Comparison of ENCODE assay signal across 11 cellular contexts in genomic region chr16:66539628-66540469, GRCh38. TPM values are rescaled to one million over a fixed set of nuclear protein-coding genes. Genes with fewer than 3 reads are reported as not detected.
A peak's percentile ranks its signal among the peaks of the same experiment; 100 is the strongest.
DNase-seq lines count a peak whose midpoint lies in the region; ATAC-seq and TF ChIP-seq lines count a peak whose summit lies in the region.
"Had no signal": no experiment of that assay in that cellular context is flagged by ENCODE, and none has a peak within 500 bp of the region (broad histone marks: within the 10 kb centered on the region; RNA-seq: fewer than 3 reads in every experiment).

No MANE protein-coding gene starts in this region.

- ATAC-seq in esophagus mucosa: peak; percentile 19

- DNase-seq in DMS79 (lab: John Stamatoyannopoulos, UW) (peak; percentile 41), GM20000 (ENCODE audit: low spot score) (peak; percentile 50), KBM-7 (peak; percentile 75), SK-N-DZ (ENCODE audit: low spot score) (no peak), NCI-H187 treated with DMSO at 0.1 percent for 48 hours (lab: John Stamatoyannopoulos, UW) (no peak)
- no peak for DNase-seq in activated CD4-positive, CD25-positive, alpha-beta regulatory T cell treated with anti-CD3 and anti-CD28 coated beads, Interleukin-2, amount 50 U/mL, for 72 hours
- DNase-seq in activated CD4-positive, alpha-beta T cell treated with anti-CD3 and anti-CD28 coated beads for 48 hours: no peak
- DNase-seq: heart left ventricle; stimulated activated CD4-positive, alpha-beta T cell treated with anti-CD3 and anti-CD28 coated beads, Interleukin-2, amount 100 ng/mL, for 24 hours had no signal

- in situ Hi-C loops in KBM-7 (cut with MboI; ENCODE audit: low pct_unique_long_range_greater_than_20kb, low sequenced_read_pairs): no loop called here

- no peak for TF ChIP-seq CTCF in GM20000 (IDR thresholded peaks at IDR 0.05; ENCODE audit: extremely low read depth, missing control alignments)

RNA-seq across cellular contexts. Expression of gene TK2, which starts 10.1 kb away (rescaled TPM):
- 8.5 TPM for total RNA-seq in esophagus mucosa
- polyA plus RNA-seq in SK-N-DZ (2014; cell fraction: cytosol; rRNA removed): 9.3 and 10.9 TPM in 2 replicates
- 26.9 and 35.9 TPM in 2 replicates for polyA plus RNA-seq in SK-N-DZ (2014; cell fraction: nucleus; rRNA removed)

RNA-seq across cellular contexts. Expression of gene CKLF, which starts 12.5 kb away (rescaled TPM):
- 14.2 TPM for total RNA-seq in esophagus mucosa
- 106 and 115 TPM in 2 replicates for polyA plus RNA-seq in SK-N-DZ (2014; cell fraction: cytosol; rRNA removed)
- polyA plus RNA-seq in SK-N-DZ (2014; cell fraction: nucleus; rRNA removed): 51.4 and 54.9 TPM in 2 replicates

RNA-seq across cellular contexts. Expression of gene CMTM1, which starts 26.4 kb away (rescaled TPM):
- 0.60 TPM for total RNA-seq in esophagus mucosa
- 0.33 and 0.59 TPM in 2 replicates for polyA plus RNA-seq in SK-N-DZ (2014; cell fraction: cytosol; rRNA removed)
- 0.73 TPM in 1 of 2 replicates, not detected in the other for polyA plus RNA-seq in SK-N-DZ (2014; cell fraction: nucleus; rRNA removed)

RNA-seq across cellular contexts. Expression of gene CMTM2, which starts 39.4 kb away (rescaled TPM):
- not detected for total RNA-seq in esophagus mucosa
- polyA plus RNA-seq in SK-N-DZ (2014; cell fraction: cytosol; rRNA removed): not detected in 2 replicates
- not detected in 2 replicates for polyA plus RNA-seq in SK-N-DZ (2014; cell fraction: nucleus; rRNA removed)
- total RNA-seq: NCI-H460 had no signal
- polyA plus RNA-seq: heart left ventricle had no signal

Comparison
In these comparisons a context has a peak if more than half of its experiments do, and no peak if none do; other contexts are left out.
1. DNase-seq: peak in DMS79 (single experiment), GM20000 (single experiment) and KBM-7 (single experiment); none in activated CD4-positive, CD25-positive, alpha-beta regulatory T cell treated with anti-CD3 and anti-CD28 coated beads, Interleukin-2, amount 50 U/mL, for 72 hours (single experiment), SK-N-DZ (single experiment), NCI-H187 treated with DMSO at 0.1 percent for 48 hours (single experiment) and activated CD4-positive, alpha-beta T cell treated with anti-CD3 and anti-CD28 coated beads for 48 hours (single experiment).